Comparison of ENCODE assay signal across 8 cellular contexts in the genomic region with DNA sequence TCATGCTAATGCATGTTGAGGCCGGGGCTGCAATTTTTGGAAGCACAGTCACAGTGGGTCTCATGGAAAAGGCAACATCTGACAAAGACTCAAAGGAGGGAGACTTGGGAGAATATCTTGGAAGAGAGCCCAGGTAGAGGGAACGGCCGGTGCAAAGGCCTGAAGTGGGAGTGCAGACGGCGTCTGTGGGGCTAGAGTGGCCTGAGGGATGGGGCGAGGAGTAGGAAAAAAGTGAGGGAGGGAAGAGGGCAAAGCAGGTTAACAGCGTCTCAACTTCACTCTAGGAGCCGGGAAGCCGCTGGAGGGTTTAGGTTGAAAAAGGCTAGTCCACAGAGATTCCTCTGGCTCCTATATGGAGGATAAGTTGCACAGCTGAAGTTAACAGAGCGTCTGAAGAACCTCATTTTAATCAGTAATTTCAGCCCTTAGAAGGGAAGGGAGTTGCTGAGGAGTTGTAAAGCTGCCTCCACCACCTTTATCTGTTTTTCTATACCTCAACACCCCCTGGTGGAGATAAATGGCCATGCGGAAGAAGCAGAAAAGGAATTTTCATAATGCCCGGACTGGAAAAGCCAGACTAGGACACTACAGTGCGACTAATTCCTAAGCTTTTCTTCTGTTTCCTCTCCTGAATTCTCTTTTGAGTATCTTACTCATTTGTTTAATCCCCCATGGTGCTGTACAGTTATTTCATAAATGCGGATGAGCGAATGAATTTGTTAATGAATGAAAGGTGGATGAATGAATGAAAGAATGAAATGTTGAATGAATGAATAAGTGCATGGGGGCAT.
DNase-seq lines count a peak whose midpoint lies in the region; ATAC-seq and TF ChIP-seq lines count a peak whose summit lies in the region.

No MANE protein-coding gene starts in this region.

- no peak for TF ChIP-seq EP300 in gastroesophageal sphincter (IDR thresholded peaks at IDR 0.05)

- H3K36me3 ChIP-seq in gastroesophageal sphincter: no peaks in the 10 kb centered on the region

- H3K4me3 ChIP-seq in gastroesophageal sphincter: no peak overlapping the region

- no peak overlapping the region for H3K27ac ChIP-seq in C4-2B
- H3K27ac ChIP-seq in gastroesophageal sphincter: no peak overlapping the region

- WGBS in gastroesophageal sphincter (ENCODE audit: low coverage in 1 of 2), 2 donors: 19 to 22% methylated on average over 15 of the region's 15 CpGs

- TF ChIP-seq POLR2A in gastroesophageal sphincter (IDR thresholded peaks at IDR 0.05): no peak

- H3K4me1 ChIP-seq in gastroesophageal sphincter: peaks cover 0 to 7% (median 0%) of the 10 kb centered on the region in 3 donors

- DNase-seq in HT-29 (ENCODE audit: low spot score): peak; percentile 78
- peak; percentile 66 for DNase-seq in NOMO-1 treated with DMSO at 0.1 percent for 48 hours (lab: John Stamatoyannopoulos, UW; ENCODE audit: unreplicated experiment)
- DNase-seq in activated gamma-delta T cell treated with anti-CD3 and anti-CD28 coated beads, Interleukin-2, amount 50 U/mL, for 16 hours (ENCODE audit: low read depth): peak; percentile 10
- peak; percentile 3 for DNase-seq in occipital lobe (lab: John Stamatoyannopoulos, UW)

- TF ChIP-seq CTCF in C4-2B (conservative IDR thresholded peaks at IDR 0.05) (peak; percentile 89), gastroesophageal sphincter (IDR thresholded peaks at IDR 0.05) (peak; percentile 64 to 86 (median 80))

- peak; percentile 47 for ATAC-seq in GM18861 (IDR thresholded peaks at IDR 0.05; ENCODE audit: unreplicated experiment)
- ATAC-seq in gastroesophageal sphincter: peak; percentile 58
- no peak for ATAC-seq in GM19467 (IDR thresholded peaks at IDR 0.05; ENCODE audit: unreplicated experiment)

- no peaks in the 10 kb centered on the region for H3K9me3 ChIP-seq in gastroesophageal sphincter

- no peaks in the 10 kb centered on the region for H3K27me3 ChIP-seq in gastroesophageal sphincter

Comparison
In these comparisons a context has a peak if more than half of its experiments do, and no peak if none do; other contexts are left out.
1. DNase-seq: peak in every context shown above with its lines; median percentile 78 in HT-29; 66 in NOMO-1 treated with DMSO at 0.1 percent for 48 hours; 10 in activated gamma-delta T cell treated with anti-CD3 and anti-CD28 coated beads, Interleukin-2, amount 50 U/mL, for 16 hours; 3 in occipital lobe.